In the genomic region with DNA sequence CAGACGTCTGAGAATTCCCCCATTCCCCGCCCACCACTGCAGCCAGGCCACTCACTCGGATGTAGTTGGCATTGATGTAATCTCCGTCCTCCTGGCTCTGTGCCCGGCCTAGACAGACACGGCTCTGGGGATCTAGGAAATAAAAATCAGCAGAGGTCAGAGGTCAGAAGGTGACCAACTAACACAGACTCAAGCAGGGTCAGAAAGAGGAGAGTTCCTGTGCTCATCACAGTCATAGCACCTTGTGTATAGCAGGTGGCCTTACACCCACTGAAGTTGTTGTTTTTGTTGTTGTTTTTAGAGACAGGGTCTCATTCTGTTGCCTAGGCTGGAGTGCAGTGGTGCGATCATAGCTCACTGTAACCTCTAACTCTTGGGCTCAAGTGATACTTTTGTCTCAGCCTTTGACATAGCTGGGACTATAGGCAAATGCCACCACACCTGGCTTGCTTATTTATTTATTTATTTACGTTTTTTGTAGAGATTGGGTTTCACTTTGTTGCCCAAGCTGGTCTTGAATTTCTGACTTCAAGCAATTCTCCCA, we compare ENCODE assay signal across 1 cellular context.
TF ChIP-seq lines count a peak whose summit lies in the region.

No MANE protein-coding gene starts in this region.

TF ChIP-seq in H1, 55 proteins besides CTCF, POLR2A, EP300 and RAD21 (continued from another document):
- TF ChIP-seq JUN (IDR thresholded peaks at IDR 0.05; ENCODE audit: low read depth, low read length) = no peak
- TF ChIP-seq ASH2L (IDR thresholded peaks at IDR 0.05; ENCODE audit: low read length) = no peak
- no peak for TF ChIP-seq RNF2 (IDR thresholded peaks at IDR 0.05; ENCODE audit: borderline replicate concordance, low read depth, low read length, missing control alignments, poor library complexity, severe bottlenecking)
